ENCODE assay signal across 1 cellular context in genomic region chr3:139935866-139936817, GRCh38.
TF ChIP-seq lines count a peak whose summit lies in the region.

No MANE protein-coding gene starts in this region.

TF ChIP-seq in A549, 52 proteins besides CTCF, POLR2A, EP300 and RAD21 (continued from another document):
- no peak for TF ChIP-seq ZNF302 (CRISPR knock-in tag; IDR thresholded peaks at IDR 0.05)
- no peak for TF ChIP-seq REST (IDR thresholded peaks at IDR 0.05)
- no peak for TF ChIP-seq FOSL2 (IDR thresholded peaks at IDR 0.05)
- TF ChIP-seq FOSL2 (CRISPR knock-in tag; IDR thresholded peaks at IDR 0.05) = no peak
TF ChIP-seq in A549: peak in this region for 0.
